14 cellular contexts compared by ENCODE assay signal in the genomic region with DNA sequence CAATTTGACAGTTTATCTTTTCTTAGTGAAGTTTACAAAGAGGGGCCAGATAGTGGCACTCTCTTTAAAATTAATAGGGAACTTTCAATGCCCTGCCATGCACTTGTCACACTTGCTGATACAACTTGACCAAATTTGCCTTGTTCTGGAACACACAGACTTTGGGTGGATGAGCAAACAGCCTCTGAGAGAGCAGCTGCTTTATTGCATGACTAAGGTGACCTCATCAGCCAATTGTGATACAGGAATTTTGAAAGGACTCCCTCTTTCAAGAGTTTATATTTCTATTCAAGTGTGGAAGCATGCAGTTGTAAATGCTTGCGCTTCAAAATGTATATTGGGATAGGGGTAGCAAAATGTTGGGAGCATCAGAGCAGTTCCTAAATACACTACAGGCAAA. TPM values are rescaled to one million over a fixed set of nuclear protein-coding genes. Genes with fewer than 3 reads are reported as not detected.
DNase-seq lines count a peak whose midpoint lies in the region; ATAC-seq and TF ChIP-seq lines count a peak whose summit lies in the region.
"Had no signal": no experiment of that assay in that cellular context is flagged by ENCODE, and none has a peak within 500 bp of the region (broad histone marks: within the 10 kb centered on the region; RNA-seq: fewer than 3 reads in every experiment).

No MANE protein-coding gene starts in this region.

- peaks cover 31% of the 10 kb centered on the region for H3K36me3 Mint-ChIP-seq in T-helper 2 cell treated with Interferon-gamma antibody and Interleukin-4, amounts not matched to agents 5 μg/mL and 100 μg/mL, for 36 hours (ENCODE audit: low read depth)

- no peak overlapping the region for H3K9ac ChIP-seq in smooth muscle cell (ENCODE audit: low read depth)

- no peak overlapping the region for H2AFZ ChIP-seq in smooth muscle cell (ENCODE audit: low read depth)

- H3K27ac ChIP-seq in smooth muscle cell (ENCODE audit: low read depth) (peak overlapping the region; percentile 84), prostate gland (no peak overlapping the region)
- H3K27ac ChIP-seq: colonic mucosa had no signal

- intact Hi-C loops in prostate gland (cut with DNase I) = loop anchor here (5.0 to 10.0 kb wide), 2 partner anchors 36 to 231 kb away; a partner anchor contains a TSS

- no peaks in the 10 kb centered on the region for H3K9me3 Mint-ChIP-seq in T-helper 2 cell treated with Interferon-gamma antibody and Interleukin-4, amounts not matched to agents 5 μg/mL and 100 μg/mL, for 36 hours

- H3K27me3 Mint-ChIP-seq in T-helper 2 cell treated with Interferon-gamma antibody and Interleukin-4, amounts not matched to agents 5 μg/mL and 100 μg/mL, for 36 hours (ENCODE audit: low read depth) = no peaks in the 10 kb centered on the region
- H3K27me3 Mint-ChIP-seq: T-cell had no signal

- peaks cover 24% of the 10 kb centered on the region for H3K79me2 ChIP-seq in smooth muscle cell (ENCODE audit: low read depth)

- 90% methylated on average over 1 of the region's 1 CpG for WGBS in smooth muscle cell (ENCODE audit: low lambda C conversion rate)
- 85% methylated on average over 1 of the region's 1 CpG for WGBS in prostate gland

- H3K27me3 ChIP-seq in smooth muscle cell (ENCODE audit: low read depth) (no peaks in the 10 kb centered on the region), prostate gland (replicated peaks; ENCODE audit: insufficient read depth) (no peaks in the 10 kb centered on the region)
- H3K27me3 ChIP-seq: colonic mucosa, stomach had no signal

- H3K27ac Mint-ChIP-seq in T-helper 2 cell treated with Interferon-gamma antibody and Interleukin-4, amounts not matched to agents 5 μg/mL and 100 μg/mL, for 36 hours = peak overlapping the region; percentile 16

- DNase-seq in T-helper 2 cell treated with Interferon-gamma antibody and Interleukin-4, amounts not matched to agents 5 μg/mL and 100 μg/mL, for 36 hours (ENCODE audit: low spot score) = no peak
- DNase-seq in T-helper 2 cell (no peak), RKO (ENCODE audit: low spot score) (peak; percentile 39), fibroblast of pulmonary artery (ENCODE audit: low read depth) (peak; percentile 54), smooth muscle cell (lab: John Stamatoyannopoulos, UW; ENCODE audit: unreplicated experiment) (no peak), 8988T (no peak), prostate gland (ENCODE audit: low spot score) (no peak)
- DNase-seq: colonic mucosa; MM.1S; naive thymus-derived CD8-positive, alpha-beta T cell; NCI-H526 treated with DMSO at 0.1 percent for 48 hours; stomach; T-cell had no signal

- no peak overlapping the region for H3K4me3 ChIP-seq in fibroblast of pulmonary artery (replicated peaks; ENCODE audit: low read depth, low read length)
- H3K4me3 ChIP-seq in smooth muscle cell = no peak overlapping the region
- H3K4me3 ChIP-seq in prostate gland = no peak overlapping the region
- H3K4me3 ChIP-seq: colonic mucosa, stomach had no signal

- H3K4me1 ChIP-seq in smooth muscle cell (ENCODE audit: low read depth) = peaks cover 22% of the 10 kb centered on the region
- no peaks in the 10 kb centered on the region for H3K4me1 ChIP-seq in prostate gland (replicated peaks)
- H3K4me1 ChIP-seq: colonic mucosa had no signal

- H4K20me1 ChIP-seq in smooth muscle cell (ENCODE audit: low read depth) = no peaks in the 10 kb centered on the region

- no peaks in the 10 kb centered on the region for H3K9me3 ChIP-seq in smooth muscle cell (replicated peaks; ENCODE audit: low read depth)
- no peaks in the 10 kb centered on the region for H3K9me3 ChIP-seq in prostate gland
- H3K9me3 ChIP-seq: colonic mucosa had no signal

- no peak for TF ChIP-seq POLR2A in prostate gland (IDR thresholded peaks at IDR 0.05)

- H3K36me3 ChIP-seq in smooth muscle cell (ENCODE audit: low read depth) (no peaks in the 10 kb centered on the region), prostate gland (no peaks in the 10 kb centered on the region)
- H3K36me3 ChIP-seq: colonic mucosa, stomach had no signal

- ATAC-seq in GM19324 (IDR thresholded peaks at IDR 0.05; ENCODE audit: low FRiP score, unreplicated experiment) = no peak
- ATAC-seq: naive thymus-derived CD8-positive, alpha-beta T cell; T-cell had no signal

- H3F3A ChIP-seq in smooth muscle cell (ENCODE audit: low read depth) = peaks cover 4% of the 10 kb centered on the region

- no peak for TF ChIP-seq CTCF in fibroblast of pulmonary artery (IDR thresholded peaks at IDR 0.05; ENCODE audit: low read length, missing control alignments)
- TF ChIP-seq CTCF in smooth muscle cell (IDR thresholded peaks at IDR 0.05; ENCODE audit: borderline replicate concordance, insufficient read depth, poor library complexity, severe bottlenecking) = no peak
- no peak for TF ChIP-seq CTCF in prostate gland (IDR thresholded peaks at IDR 0.05)

- H3K4me3 Mint-ChIP-seq in T-helper 2 cell treated with Interferon-gamma antibody and Interleukin-4, amounts not matched to agents 5 μg/mL and 100 μg/mL, for 36 hours = peak overlapping the region; percentile 41
- H3K4me3 Mint-ChIP-seq: naive thymus-derived CD8-positive, alpha-beta T cell had no signal

- H3K4me1 Mint-ChIP-seq in T-helper 2 cell treated with Interferon-gamma antibody and Interleukin-4, amounts not matched to agents 5 μg/mL and 100 μg/mL, for 36 hours (ENCODE audit: low read depth) = peaks cover 73% of the 10 kb centered on the region

- H3K4me2 ChIP-seq in smooth muscle cell = peak overlapping the region; percentile 81

RNA-seq across cellular contexts. Expression of a gene that starts 2.1 kb away (rescaled TPM):
- 224 and 333 TPM in 2 replicates for total RNA-seq in smooth muscle cell
- 88.7 and 119 TPM in 2 replicates for polyA plus RNA-seq in smooth muscle cell
- 10 to 100 TPM; 43.0 to 57.3 TPM for total RNA-seq in prostate gland

Comparison
In these comparisons a context has a peak if more than half of its experiments do, and no peak if none do; other contexts are left out.
1. DNase-seq: peak in RKO (single experiment) and fibroblast of pulmonary artery (single experiment); none in T-helper 2 cell treated with Interferon-gamma antibody and Interleukin-4, amounts not matched to agents 5 μg/mL and 100 μg/mL, for 36 hours (single experiment), T-helper 2 cell (0 of 5), smooth muscle cell (single experiment), 8988T (single experiment) and prostate gland (single experiment).